16 cellular contexts compared by ENCODE assay signal in the genomic region with DNA sequence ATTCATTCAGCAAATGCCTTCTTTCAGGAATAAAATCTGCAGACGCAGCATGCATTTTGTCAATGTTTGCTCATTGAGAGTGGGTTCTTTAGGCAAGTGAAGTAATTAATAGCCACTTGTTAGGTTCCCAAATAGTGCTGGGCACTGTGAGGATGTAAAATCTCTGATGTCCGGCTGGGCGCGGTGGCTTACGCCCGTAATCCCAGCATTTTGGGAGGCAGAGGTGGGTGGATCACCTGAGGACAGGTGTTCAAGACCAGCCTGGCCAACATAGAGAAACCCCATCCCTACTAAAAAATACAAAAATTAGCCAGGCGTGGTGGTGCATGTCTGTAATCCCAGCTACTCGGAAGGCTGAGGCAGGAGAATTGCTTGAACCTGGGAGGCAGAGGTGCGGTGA. TPM values are rescaled to one million over a fixed set of nuclear protein-coding genes. Genes with fewer than 3 reads are reported as not detected.
"Had no signal": no experiment of that assay in that cellular context is flagged by ENCODE, and none has a peak within 500 bp of the region (broad histone marks: within the 10 kb centered on the region; RNA-seq: fewer than 3 reads in every experiment).

No MANE protein-coding gene starts in this region.

RNA-seq across cellular contexts. Expression of a gene that starts 51.3 kb away (rescaled TPM):
- total RNA-seq: myocyte; naive thymus-derived CD8-positive, alpha-beta T cell; osteoblast; pancreas; posterior vena cava; prostate gland; pulmonary artery endothelial cell; right atrium auricular region; smooth muscle cell; spleen; thoracic aorta; thyroid gland; tibial nerve; upper lobe of left lung; urinary bladder; uterus had no signal
- polyA plus RNA-seq: naive thymus-derived CD8-positive, alpha-beta T cell; smooth muscle cell; spleen; urinary bladder had no signal
